1 cellular context compared by ENCODE assay signal in the genomic region with DNA sequence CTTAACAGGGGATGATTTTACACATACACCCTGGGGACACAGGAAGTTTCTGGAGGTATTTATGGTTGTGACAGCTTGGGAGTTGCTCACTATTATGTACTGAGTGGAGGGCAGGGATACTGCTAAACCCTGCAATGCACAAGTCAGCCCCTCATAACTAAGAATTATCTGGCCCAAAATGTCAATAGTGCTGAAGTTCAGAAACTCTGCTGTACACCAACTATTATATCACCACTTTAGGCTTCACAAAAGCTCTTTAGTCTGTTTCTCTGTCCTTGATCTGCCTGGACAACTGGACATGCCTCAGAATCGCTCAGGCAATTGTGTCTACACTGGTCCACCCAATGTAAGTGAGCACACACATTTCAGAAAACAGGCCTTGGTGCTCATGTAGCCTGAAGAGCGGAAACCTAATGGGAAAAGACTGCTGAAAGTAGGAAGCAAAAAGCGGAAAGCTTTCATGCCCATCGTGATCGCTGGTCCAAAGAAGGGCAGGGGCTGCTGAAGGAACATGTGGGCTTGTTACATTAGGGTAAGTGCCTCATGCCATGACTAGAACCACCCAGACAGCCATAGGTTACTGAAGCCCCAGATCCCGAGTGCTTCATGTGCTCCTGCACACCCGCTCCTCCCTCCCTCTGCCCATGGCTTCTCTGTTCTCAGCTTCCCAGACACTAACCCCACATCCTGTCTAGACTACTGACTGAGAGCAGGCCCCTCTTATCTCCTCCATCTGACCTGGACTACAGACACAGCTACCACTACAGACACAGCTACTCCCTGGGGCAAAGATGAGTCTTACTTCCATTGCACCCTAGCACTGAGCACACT.
A peak's percentile ranks its signal among the peaks of the same experiment; 100 is the strongest.
TF ChIP-seq lines count a peak whose summit lies in the region.

No MANE protein-coding gene starts in this region.

TF ChIP-seq in HepG2, 621 proteins besides CTCF, POLR2A, EP300 and RAD21 (continued from another document and continues in another):
- TF ChIP-seq, protein P1, sequence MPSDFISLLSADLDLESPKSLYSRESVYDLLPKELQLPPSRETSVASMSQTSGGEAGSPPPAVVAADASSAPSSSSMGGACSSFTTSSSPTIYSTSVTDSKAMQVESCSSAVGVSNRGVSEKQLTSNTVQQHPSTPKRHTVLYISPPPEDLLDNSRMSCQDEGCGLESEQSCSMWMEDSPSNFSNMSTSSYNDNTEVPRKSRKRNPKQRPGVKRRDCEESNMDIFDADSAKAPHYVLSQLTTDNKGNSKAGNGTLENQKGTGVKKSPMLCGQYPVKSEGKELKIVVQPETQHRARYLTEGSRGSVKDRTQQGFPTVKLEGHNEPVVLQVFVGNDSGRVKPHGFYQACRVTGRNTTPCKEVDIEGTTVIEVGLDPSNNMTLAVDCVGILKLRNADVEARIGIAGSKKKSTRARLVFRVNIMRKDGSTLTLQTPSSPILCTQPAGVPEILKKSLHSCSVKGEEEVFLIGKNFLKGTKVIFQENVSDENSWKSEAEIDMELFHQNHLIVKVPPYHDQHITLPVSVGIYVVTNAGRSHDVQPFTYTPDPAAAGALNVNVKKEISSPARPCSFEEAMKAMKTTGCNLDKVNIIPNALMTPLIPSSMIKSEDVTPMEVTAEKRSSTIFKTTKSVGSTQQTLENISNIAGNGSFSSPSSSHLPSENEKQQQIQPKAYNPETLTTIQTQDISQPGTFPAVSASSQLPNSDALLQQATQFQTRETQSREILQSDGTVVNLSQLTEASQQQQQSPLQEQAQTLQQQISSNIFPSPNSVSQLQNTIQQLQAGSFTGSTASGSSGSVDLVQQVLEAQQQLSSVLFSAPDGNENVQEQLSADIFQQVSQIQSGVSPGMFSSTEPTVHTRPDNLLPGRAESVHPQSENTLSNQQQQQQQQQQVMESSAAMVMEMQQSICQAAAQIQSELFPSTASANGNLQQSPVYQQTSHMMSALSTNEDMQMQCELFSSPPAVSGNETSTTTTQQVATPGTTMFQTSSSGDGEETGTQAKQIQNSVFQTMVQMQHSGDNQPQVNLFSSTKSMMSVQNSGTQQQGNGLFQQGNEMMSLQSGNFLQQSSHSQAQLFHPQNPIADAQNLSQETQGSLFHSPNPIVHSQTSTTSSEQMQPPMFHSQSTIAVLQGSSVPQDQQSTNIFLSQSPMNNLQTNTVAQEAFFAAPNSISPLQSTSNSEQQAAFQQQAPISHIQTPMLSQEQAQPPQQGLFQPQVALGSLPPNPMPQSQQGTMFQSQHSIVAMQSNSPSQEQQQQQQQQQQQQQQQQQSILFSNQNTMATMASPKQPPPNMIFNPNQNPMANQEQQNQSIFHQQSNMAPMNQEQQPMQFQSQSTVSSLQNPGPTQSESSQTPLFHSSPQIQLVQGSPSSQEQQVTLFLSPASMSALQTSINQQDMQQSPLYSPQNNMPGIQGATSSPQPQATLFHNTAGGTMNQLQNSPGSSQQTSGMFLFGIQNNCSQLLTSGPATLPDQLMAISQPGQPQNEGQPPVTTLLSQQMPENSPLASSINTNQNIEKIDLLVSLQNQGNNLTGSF (CRISPR knock-in tag; IDR thresholded peaks at IDR 0.05) = no peak
- TF ChIP-seq ZNF678 (CRISPR knock-in tag; IDR thresholded peaks at IDR 0.05) (no peak), STAG1 (CRISPR knock-in tag; IDR thresholded peaks at IDR 0.05) (no peak; the same call in 1 of the 2 replicates), NR1H2 (CRISPR knock-in tag; IDR thresholded peaks at IDR 0.05; ENCODE audit: borderline replicate concordance, low read depth) (no peak), ZNF788 (CRISPR knock-in tag; IDR thresholded peaks at IDR 0.05; ENCODE audit: borderline replicate concordance) (peak; percentile 60; the same call in 1 of the 2 replicates), SNAPC2 (CRISPR knock-in tag; IDR thresholded peaks at IDR 0.05) (no peak), THAP11 (CRISPR knock-in tag; IDR thresholded peaks at IDR 0.05) (no peak), MYC (CRISPR knock-in tag; IDR thresholded peaks at IDR 0.05; ENCODE audit: borderline replicate concordance) (peak; percentile 60), ZNF484 (CRISPR knock-in tag; IDR thresholded peaks at IDR 0.05; ENCODE audit: borderline replicate concordance, low read depth) (no peak), ZNF143 (CRISPR knock-in tag; IDR thresholded peaks at IDR 0.05) (no peak), ZNF546 (CRISPR knock-in tag; conservative IDR thresholded peaks at IDR 0.05) (no peak), AHR (CRISPR knock-in tag; IDR thresholded peaks at IDR 0.05) (no peak)
- TF ChIP-seq, protein P2, sequence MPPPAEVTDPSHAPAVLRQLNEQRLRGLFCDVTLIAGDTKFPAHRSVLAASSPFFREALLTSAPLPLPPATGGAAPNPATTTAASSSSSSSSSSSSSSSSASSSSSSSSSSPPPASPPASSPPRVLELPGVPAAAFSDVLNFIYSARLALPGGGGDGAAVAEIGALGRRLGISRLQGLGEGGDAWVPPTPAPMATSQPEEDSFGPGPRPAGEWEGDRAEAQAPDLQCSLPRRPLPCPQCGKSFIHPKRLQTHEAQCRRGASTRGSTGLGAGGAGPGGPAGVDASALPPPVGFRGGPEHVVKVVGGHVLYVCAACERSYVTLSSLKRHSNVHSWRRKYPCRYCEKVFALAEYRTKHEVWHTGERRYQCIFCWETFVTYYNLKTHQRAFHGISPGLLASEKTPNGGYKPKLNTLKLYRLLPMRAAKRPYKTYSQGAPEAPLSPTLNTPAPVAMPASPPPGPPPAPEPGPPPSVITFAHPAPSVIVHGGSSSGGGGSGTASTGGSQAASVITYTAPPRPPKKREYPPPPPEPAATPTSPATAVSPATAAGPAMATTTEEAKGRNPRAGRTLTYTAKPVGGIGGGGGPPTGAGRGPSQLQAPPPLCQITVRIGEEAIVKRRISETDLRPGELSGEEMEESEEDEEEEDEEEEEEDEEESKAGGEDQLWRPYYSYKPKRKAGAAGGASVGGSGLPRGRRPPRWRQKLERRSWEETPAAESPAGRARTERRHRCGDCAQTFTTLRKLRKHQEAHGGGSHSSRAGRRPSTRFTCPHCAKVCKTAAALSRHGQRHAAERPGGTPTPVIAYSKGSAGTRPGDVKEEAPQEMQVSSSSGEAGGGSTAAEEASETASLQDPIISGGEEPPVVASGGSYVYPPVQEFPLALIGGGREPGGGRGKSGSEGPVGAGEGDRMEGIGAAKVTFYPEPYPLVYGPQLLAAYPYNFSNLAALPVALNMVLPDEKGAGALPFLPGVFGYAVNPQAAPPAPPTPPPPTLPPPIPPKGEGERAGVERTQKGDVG (CRISPR knock-in tag; IDR thresholded peaks at IDR 0.05; ENCODE audit: borderline replicate concordance) = no peak
- TF ChIP-seq, protein P3, sequence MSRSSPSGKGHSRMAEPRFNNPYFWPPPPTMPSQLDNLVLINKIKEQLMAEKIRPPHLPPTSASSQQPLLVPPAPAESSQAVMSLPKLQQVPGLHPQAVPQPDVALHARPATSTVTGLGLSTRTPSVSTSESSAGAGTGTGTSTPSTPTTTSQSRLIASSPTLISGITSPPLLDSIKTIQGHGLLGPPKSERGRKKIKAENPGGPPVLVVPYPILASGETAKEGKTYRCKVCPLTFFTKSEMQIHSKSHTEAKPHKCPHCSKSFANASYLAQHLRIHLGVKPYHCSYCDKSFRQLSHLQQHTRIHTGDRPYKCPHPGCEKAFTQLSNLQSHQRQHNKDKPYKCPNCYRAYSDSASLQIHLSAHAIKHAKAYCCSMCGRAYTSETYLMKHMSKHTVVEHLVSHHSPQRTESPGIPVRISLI (CRISPR knock-in tag; IDR thresholded peaks at IDR 0.05; ENCODE audit: borderline replicate concordance) = no peak
- TF ChIP-seq, protein P4, sequence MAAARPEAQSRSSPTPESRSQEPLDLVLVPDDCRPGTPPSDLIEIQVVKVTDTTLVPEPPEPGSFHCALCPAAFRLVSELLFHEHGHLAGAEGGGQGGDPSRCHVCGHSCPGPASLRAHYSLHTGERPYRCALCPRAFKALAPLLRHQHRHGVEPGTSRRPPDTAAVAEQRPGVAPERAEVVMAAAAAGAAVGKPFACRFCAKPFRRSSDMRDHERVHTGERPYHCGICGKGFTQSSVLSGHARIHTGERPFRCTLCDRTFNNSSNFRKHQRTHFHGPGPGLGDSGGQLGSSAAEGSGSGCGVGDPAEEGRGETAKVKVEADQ (CRISPR knock-in tag; IDR thresholded peaks at IDR 0.05; ENCODE audit: borderline replicate concordance) = no peak
- TF ChIP-seq, protein P5, sequence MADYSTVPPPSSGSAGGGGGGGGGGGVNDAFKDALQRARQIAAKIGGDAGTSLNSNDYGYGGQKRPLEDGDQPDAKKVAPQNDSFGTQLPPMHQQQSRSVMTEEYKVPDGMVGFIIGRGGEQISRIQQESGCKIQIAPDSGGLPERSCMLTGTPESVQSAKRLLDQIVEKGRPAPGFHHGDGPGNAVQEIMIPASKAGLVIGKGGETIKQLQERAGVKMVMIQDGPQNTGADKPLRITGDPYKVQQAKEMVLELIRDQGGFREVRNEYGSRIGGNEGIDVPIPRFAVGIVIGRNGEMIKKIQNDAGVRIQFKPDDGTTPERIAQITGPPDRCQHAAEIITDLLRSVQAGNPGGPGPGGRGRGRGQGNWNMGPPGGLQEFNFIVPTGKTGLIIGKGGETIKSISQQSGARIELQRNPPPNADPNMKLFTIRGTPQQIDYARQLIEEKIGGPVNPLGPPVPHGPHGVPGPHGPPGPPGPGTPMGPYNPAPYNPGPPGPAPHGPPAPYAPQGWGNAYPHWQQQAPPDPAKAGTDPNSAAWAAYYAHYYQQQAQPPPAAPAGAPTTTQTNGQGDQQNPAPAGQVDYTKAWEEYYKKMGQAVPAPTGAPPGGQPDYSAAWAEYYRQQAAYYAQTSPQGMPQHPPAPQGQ (CRISPR knock-in tag; IDR thresholded peaks at IDR 0.05; ENCODE audit: borderline replicate concordance) = no peak
- TF ChIP-seq, protein P6, sequence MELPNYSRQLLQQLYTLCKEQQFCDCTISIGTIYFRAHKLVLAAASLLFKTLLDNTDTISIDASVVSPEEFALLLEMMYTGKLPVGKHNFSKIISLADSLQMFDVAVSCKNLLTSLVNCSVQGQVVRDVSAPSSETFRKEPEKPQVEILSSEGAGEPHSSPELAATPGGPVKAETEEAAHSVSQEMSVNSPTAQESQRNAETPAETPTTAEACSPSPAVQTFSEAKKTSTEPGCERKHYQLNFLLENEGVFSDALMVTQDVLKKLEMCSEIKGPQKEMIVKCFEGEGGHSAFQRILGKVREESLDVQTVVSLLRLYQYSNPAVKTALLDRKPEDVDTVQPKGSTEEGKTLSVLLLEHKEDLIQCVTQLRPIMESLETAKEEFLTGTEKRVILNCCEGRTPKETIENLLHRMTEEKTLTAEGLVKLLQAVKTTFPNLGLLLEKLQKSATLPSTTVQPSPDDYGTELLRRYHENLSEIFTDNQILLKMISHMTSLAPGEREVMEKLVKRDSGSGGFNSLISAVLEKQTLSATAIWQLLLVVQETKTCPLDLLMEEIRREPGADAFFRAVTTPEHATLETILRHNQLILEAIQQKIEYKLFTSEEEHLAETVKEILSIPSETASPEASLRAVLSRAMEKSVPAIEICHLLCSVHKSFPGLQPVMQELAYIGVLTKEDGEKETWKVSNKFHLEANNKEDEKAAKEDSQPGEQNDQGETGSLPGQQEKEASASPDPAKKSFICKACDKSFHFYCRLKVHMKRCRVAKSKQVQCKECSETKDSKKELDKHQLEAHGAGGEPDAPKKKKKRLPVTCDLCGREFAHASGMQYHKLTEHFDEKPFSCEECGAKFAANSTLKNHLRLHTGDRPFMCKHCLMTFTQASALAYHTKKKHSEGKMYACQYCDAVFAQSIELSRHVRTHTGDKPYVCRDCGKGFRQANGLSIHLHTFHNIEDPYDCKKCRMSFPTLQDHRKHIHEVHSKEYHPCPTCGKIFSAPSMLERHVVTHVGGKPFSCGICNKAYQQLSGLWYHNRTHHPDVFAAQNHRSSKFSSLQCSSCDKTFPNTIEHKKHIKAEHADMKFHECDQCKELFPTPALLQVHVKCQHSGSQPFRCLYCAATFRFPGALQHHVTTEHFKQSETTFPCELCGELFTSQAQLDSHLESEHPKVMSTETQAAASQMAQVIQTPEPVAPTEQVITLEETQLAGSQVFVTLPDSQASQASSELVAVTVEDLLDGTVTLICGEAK (IDR thresholded peaks at IDR 0.05) = no peak
- TF ChIP-seq, protein P6 (CRISPR knock-in tag; IDR thresholded peaks at IDR 0.05) = 0 out of 2 replicates have a peak, but pooled peaks have one; percentile 33
